Comparison of ENCODE assay signal across 7 cellular contexts in the genomic region with DNA sequence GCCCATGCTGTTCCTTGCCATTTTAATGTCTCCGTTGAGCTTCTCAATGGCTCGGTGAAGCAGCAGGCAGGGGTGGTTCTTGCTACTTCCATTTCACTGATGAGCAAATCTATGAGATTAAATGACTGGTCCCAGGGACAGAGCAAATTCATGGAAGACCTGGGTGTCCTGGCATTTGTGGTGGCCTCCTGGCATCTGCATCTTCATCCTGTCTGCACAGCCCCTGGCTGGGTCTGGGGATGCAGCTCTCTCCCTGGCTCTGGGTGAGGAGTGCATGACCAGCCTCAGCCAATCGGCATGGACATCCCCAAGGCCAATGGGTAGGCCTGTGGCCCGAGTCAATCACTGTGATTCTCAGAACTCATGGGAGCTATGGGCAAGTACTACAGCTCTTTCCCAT.
"Had no signal": no experiment of that assay in that cellular context is flagged by ENCODE, and none has a peak within 500 bp of the region (broad histone marks: within the 10 kb centered on the region; RNA-seq: fewer than 3 reads in every experiment).

No MANE protein-coding gene starts in this region.

- H3K4me3 ChIP-seq: K562 had no signal

- H3K27ac Mint-ChIP-seq: IgD-negative memory B cell had no signal

- DNase-seq: IMR-90, KBM-7 had no signal

- H3K27ac ChIP-seq: HL-60 had no signal

- H3K9me3 Mint-ChIP-seq: IgD-negative memory B cell had no signal

- ATAC-seq: HepG2, K562 had no signal

- H3K4me1 Mint-ChIP-seq: IgD-negative memory B cell had no signal

- FAIRE-seq: HepG2, HTR-8/SVneo, K562 had no signal

- H3K36me3 Mint-ChIP-seq: IgD-negative memory B cell had no signal
